In genomic region chr6:93964926-93965325, GRCh38 we compare ENCODE assay signal across 7 cellular contexts.
"Had no signal": no experiment of that assay in that cellular context is flagged by ENCODE, and none has a peak within 500 bp of the region (broad histone marks: within the 10 kb centered on the region; RNA-seq: fewer than 3 reads in every experiment).

No MANE protein-coding gene starts in this region.

- H3K4me3 ChIP-seq: K562 had no signal

- H3K4me1 Mint-ChIP-seq: IgD-negative memory B cell had no signal

- H3K9ac ChIP-seq: KMS-11 had no signal

- H3K4me2 ChIP-seq: KMS-11 had no signal

- ATAC-seq: K562 had no signal

- H3K27ac Mint-ChIP-seq: IgD-negative memory B cell had no signal

- H3K36me3 Mint-ChIP-seq: IgD-negative memory B cell had no signal

- H3K27ac ChIP-seq: HL-60, KMS-11 had no signal

- H3K4me3 Mint-ChIP-seq: IgD-negative memory B cell had no signal

- H3K27me3 Mint-ChIP-seq: IgD-negative memory B cell had no signal

- FAIRE-seq: HTR-8/SVneo, K562 had no signal

- DNase-seq: KBM-7, KG1 had no signal
